ENCODE assay signal across 8 cellular contexts in the genomic region with DNA sequence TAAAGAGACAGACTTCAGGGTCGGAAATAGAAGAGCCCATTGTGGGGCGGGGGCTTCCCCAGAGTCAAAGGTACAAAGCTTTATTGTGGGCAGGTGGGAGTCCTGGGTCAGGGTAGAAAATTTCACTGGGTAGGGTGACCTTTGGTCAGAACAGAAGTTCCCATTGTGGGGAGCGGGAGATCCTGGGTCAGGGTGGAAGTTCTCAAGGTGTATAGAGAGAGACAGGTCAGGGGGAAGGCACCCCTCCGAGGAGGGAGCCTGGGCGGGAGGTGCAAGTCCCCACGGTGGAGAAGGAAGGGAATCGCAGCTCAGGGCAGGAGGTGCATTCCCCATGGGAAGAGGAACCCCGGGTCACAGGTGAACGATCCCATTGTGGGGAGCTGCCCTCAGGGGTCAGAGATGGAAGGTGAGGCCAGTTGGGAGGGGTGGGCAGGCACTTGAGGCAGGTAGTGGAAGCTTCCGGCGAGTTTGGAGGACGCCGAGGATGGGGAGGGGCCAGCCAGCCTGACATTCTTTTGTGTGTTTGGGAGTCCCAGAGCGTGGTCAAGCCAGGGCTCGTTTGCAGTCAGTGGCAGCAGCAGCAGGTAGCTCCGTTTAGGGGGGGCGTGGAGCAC. TPM values are rescaled to one million over a fixed set of nuclear protein-coding genes. Genes with fewer than 3 reads are reported as not detected.
DNase-seq lines count a peak whose midpoint lies in the region; ATAC-seq, FAIRE-seq and TF ChIP-seq lines count a peak whose summit lies in the region.

No MANE protein-coding gene starts in this region.

- H3K27ac ChIP-seq in A549 (peak overlapping the region; percentile 93 to 98), right lobe of liver (peak overlapping the region in 2 of 3 donors; percentile 38 to 65), thymus (ENCODE audit: low read depth) (peak overlapping the region; percentile 82)

- TF ChIP-seq POLR2A in A549 (IDR thresholded peaks at IDR 0.05; ENCODE audit: low read length) (no peak), GM12892 (IDR thresholded peaks at IDR 0.05; ENCODE audit: low read depth, low read length) (no peak; the same call in 1 of the 2 replicates), right lobe of liver (IDR thresholded peaks at IDR 0.05) (no peak)

- peaks cover 40% of the 10 kb centered on the region for H3K4me1 ChIP-seq in A549
- H3K4me1 ChIP-seq in right lobe of liver, result peaks cover 0 to 4% (median 0%) of the 10 kb centered on the region in 4 donors
- H3K4me1 ChIP-seq in thymus (ENCODE audit: control insufficient read depth, insufficient read depth, low read length), result peaks cover 13% of the 10 kb centered on the region

- CTCF ChIA-PET in A549 (lab: Yijun Ruan, JAX), result interaction anchor here (0.6 to 2.3 kb wide), 7 partner anchors 13 to 125 kb away, joined by 3 to 8 read pairs (median 5); a partner anchor contains a TSS

- TF ChIP-seq RAD21 in A549 (conservative IDR thresholded peaks at IDR 0.05 in 1 of 2, IDR thresholded peaks at IDR 0.05 in 1 of 2), result no peak

- ATAC-seq in A549 (peak; percentile 41 to 43; a peak in 4 of 6 replicates), right lobe of liver (peak; percentile 1 to 14 (median 4)), HG03571 (IDR thresholded peaks at IDR 0.05; ENCODE audit: unreplicated experiment) (no peak), HG02763 (IDR thresholded peaks at IDR 0.05; ENCODE audit: unreplicated experiment) (no peak)

- TF ChIP-seq CTCF in A549 (IDR thresholded peaks at IDR 0.05) (no peak), right lobe of liver (IDR thresholded peaks at IDR 0.05) (no peak)

- FAIRE-seq in A549 (lab: Jason Lieb, UNC), result no peak
- FAIRE-seq in GM12892 (lab: Jason Lieb, UNC), result peak; percentile 51

- intact Hi-C loops in right lobe of liver (cut with DNase I), result no loop called here

- TF ChIP-seq EP300 in A549 (IDR thresholded peaks at IDR 0.05), result no peak

- no peak for DNase-seq in A549 (ENCODE audit: low read depth in 1 of 2, low spot score in 1 of 2)
- DNase-seq in GM12892 (ENCODE audit: insufficient read length), result peak; percentile 63
- peak; percentile 61 for DNase-seq in RPMI8226
- peak; percentile 36 for DNase-seq in cerebellar cortex (ENCODE audit: low spot score)
- DNase-seq in right lobe of liver, result peak in 2 of 3 donors; percentile 50 to 58

- WGBS in A549 (ENCODE audit: missing lambda C conversion rate), result 0% methylated on average over 9 of the region's 17 CpGs
- WGBS in right lobe of liver (ENCODE audit: insufficient coverage, low coverage, low lambda C conversion rate, missing lambda C conversion rate), result 0% methylated on average over 15 of the region's 17 CpGs
- WGBS in thymus, result 3% methylated on average over 17 of the region's 17 CpGs

- peaks cover 0 to 28% (median 8%) of the 10 kb centered on the region in 4 donors for H3K36me3 ChIP-seq in right lobe of liver
- H3K36me3 ChIP-seq in thymus (ENCODE audit: control insufficient read depth, insufficient read depth), result peaks cover 42% of the 10 kb centered on the region

- peak overlapping the region; percentile 87 for H3K4me3 ChIP-seq in A549
- H3K4me3 ChIP-seq in right lobe of liver, result peak overlapping the region; percentile 64 to 80 (median 65)
- H3K4me3 ChIP-seq in thymus (ENCODE audit: low read length), result peak overlapping the region; percentile 87

- POLR2A ChIA-PET in A549 (lab: Yijun Ruan, JAX), result interaction anchor here (0.9 to 2.5 kb wide), 3 partner anchors 9 to 13 kb away, joined by 4 to 19 read pairs (median 8); a partner anchor contains a TSS

- H3K27me3 ChIP-seq in right lobe of liver, result no peaks in the 10 kb centered on the region
- no peaks in the 10 kb centered on the region for H3K27me3 ChIP-seq in thymus (ENCODE audit: control insufficient read depth, insufficient read depth)

- peak overlapping the region; percentile 97 for H3K4me2 ChIP-seq in A549

- no peaks in the 10 kb centered on the region for H3K9me3 ChIP-seq in A549
- peaks cover 0 to 2% (median 0%) of the 10 kb centered on the region in 4 donors for H3K9me3 ChIP-seq in right lobe of liver
- no peaks in the 10 kb centered on the region for H3K9me3 ChIP-seq in thymus (ENCODE audit: control insufficient read depth)

TF ChIP-seq in A549, 52 proteins besides CTCF, POLR2A, EP300 and RAD21 (continues in another document):
- no peak for TF ChIP-seq MAFK (IDR thresholded peaks at IDR 0.05; ENCODE audit: partially characterized antibody)
- TF ChIP-seq HDAC2 (IDR thresholded peaks at IDR 0.05), result no peak
- TF ChIP-seq, protein P1, sequence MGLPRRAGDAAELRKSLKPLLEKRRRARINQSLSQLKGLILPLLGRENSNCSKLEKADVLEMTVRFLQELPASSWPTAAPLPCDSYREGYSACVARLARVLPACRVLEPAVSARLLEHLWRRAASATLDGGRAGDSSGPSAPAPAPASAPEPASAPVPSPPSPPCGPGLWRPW (IDR thresholded peaks at IDR 0.05), result no peak
- TF ChIP-seq MYC (IDR thresholded peaks at IDR 0.05; ENCODE audit: borderline replicate concordance, low read length), result no peak
- no peak for TF ChIP-seq ZFP36 (IDR thresholded peaks at IDR 0.05; ENCODE audit: borderline replicate concordance, partially characterized antibody)
- TF ChIP-seq, protein P2, sequence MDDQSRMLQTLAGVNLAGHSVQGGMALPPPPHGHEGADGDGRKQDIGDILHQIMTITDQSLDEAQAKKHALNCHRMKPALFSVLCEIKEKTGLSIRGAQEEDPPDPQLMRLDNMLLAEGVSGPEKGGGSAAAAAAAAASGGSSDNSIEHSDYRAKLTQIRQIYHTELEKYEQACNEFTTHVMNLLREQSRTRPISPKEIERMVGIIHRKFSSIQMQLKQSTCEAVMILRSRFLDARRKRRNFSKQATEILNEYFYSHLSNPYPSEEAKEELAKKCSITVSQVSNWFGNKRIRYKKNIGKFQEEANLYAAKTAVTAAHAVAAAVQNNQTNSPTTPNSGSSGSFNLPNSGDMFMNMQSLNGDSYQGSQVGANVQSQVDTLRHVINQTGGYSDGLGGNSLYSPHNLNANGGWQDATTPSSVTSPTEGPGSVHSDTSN (IDR thresholded peaks at IDR 0.05), result no peak
- TF ChIP-seq, protein P3, sequence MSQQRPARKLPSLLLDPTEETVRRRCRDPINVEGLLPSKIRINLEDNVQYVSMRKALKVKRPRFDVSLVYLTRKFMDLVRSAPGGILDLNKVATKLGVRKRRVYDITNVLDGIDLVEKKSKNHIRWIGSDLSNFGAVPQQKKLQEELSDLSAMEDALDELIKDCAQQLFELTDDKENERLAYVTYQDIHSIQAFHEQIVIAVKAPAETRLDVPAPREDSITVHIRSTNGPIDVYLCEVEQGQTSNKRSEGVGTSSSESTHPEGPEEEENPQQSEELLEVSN (IDR thresholded peaks at IDR 0.05; ENCODE audit: borderline replicate concordance, low read depth), result no peak
- no peak for TF ChIP-seq TFCP2L1 (CRISPR knock-in tag; IDR thresholded peaks at IDR 0.05)
- TF ChIP-seq, protein P4, sequence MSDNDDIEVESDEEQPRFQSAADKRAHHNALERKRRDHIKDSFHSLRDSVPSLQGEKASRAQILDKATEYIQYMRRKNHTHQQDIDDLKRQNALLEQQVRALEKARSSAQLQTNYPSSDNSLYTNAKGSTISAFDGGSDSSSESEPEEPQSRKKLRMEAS (IDR thresholded peaks at IDR 0.05), result no peak
- TF ChIP-seq CBX2 (IDR thresholded peaks at IDR 0.05; ENCODE audit: borderline replicate concordance, low read depth), result no peak
- TF ChIP-seq BHLHE40 (IDR thresholded peaks at IDR 0.05; ENCODE audit: low read depth, low read length), result no peak

RNA-seq across cellular contexts. Expression of a gene that starts 0.6 kb away (rescaled TPM):
- polyA plus RNA-seq in A549 (2011; rRNA removed) (17.8 and 26.0 TPM in 2 replicates), A549 (2017; fragmentation: RNase III; extraction: RNeasy Plus Mini Kit Qiagen cat#74134 plus additional on column Dnase treatment) (43.8 to 49.2 TPM (median 46.7 TPM) in 3 replicates), thymus (57.7 TPM)
- 39.3 and 56.7 TPM in 2 replicates for polyA plus RNA-seq in A549 (2012; cell fraction: cytosol; rRNA removed)
- 67.9 and 84.5 TPM in 2 replicates for polyA plus RNA-seq in A549 (2012; cell fraction: nucleus; rRNA removed)
- 17.8 and 25.3 TPM in 2 replicates for polyA minus RNA-seq in A549 (2011; rRNA and poly(A)+ RNA removed)
- 32.1 TPM for polyA plus RNA-seq in GM12892 (2012; ENCODE audit: missing spikeins)
- 10 to 100 TPM; 28.1 to 69.8 (median 32.6) TPM for total RNA-seq in right lobe of liver

RNA-seq across cellular contexts. Expression of a gene that starts 9.0 kb away (rescaled TPM):
- polyA plus RNA-seq in A549 (2011; rRNA removed) (38.9 and 39.9 TPM in 2 replicates), A549 (2017; fragmentation: RNase III; extraction: RNeasy Plus Mini Kit Qiagen cat#74134 plus additional on column Dnase treatment) (45.6 to 48.1 TPM (median 46.9 TPM) in 3 replicates), thymus (22.6 TPM)
- 84.8 and 93.4 TPM in 2 replicates for polyA plus RNA-seq in A549 (2012; cell fraction: cytosol; rRNA removed)
- polyA plus RNA-seq in A549 (2012; cell fraction: nucleus; rRNA removed), result 123 and 128 TPM in 2 replicates
- polyA minus RNA-seq in A549 (2011; rRNA and poly(A)+ RNA removed), result 30.3 and 35.6 TPM in 2 replicates
- 35.2 TPM for polyA plus RNA-seq in GM12892 (2012; ENCODE audit: missing spikeins)
- total RNA-seq in right lobe of liver, result 10 to 100 TPM; 25.9 to 46.9 (median 42.0) TPM

RNA-seq across cellular contexts. Expression of a gene that starts 13.3 kb away (rescaled TPM):
- polyA plus RNA-seq in A549 (2011; rRNA removed), result 34.0 and 41.0 TPM in 2 replicates
- polyA plus RNA-seq in A549 (2012; cell fraction: cytosol; rRNA removed), result 32.4 and 33.3 TPM in 2 replicates
- 14.6 and 24.5 TPM in 2 replicates for polyA plus RNA-seq in A549 (2012; cell fraction: nucleus; rRNA removed)
- polyA plus RNA-seq in A549 (2017; fragmentation: RNase III; extraction: RNeasy Plus Mini Kit Qiagen cat#74134 plus additional on column Dnase treatment), result 25.4 to 29.2 TPM (median 26.3 TPM) in 3 replicates
- 7.8 and 9.3 TPM in 2 replicates for polyA minus RNA-seq in A549 (2011; rRNA and poly(A)+ RNA removed)
- polyA plus RNA-seq in GM12892 (2012; ENCODE audit: missing spikeins), result 64.0 TPM
- 10 to 100 TPM; 22.9 to 34.7 (median 30.6) TPM for total RNA-seq in right lobe of liver
- 89.1 TPM for polyA plus RNA-seq in thymus

RNA-seq across cellular contexts. Expression of a gene that starts 33.7 kb away (rescaled TPM):
- polyA plus RNA-seq in A549 (2011; rRNA removed) (18.0 and 18.9 TPM in 2 replicates), A549 (2017; fragmentation: RNase III; extraction: RNeasy Plus Mini Kit Qiagen cat#74134 plus additional on column Dnase treatment) (9.7 to 11.5 TPM (median 10.9 TPM) in 3 replicates), thymus (41.6 TPM)
- 7.9 and 9.7 TPM in 2 replicates for polyA plus RNA-seq in A549 (2012; cell fraction: cytosol; rRNA removed)
- 8.1 and 9.5 TPM in 2 replicates for polyA plus RNA-seq in A549 (2012; cell fraction: nucleus; rRNA removed)
- 10.6 and 12.6 TPM in 2 replicates for polyA minus RNA-seq in A549 (2011; rRNA and poly(A)+ RNA removed)
- 40.9 TPM for polyA plus RNA-seq in GM12892 (2012; ENCODE audit: missing spikeins)
- total RNA-seq in right lobe of liver, result 100 to 1,000 TPM; 143 to 178 (median 160) TPM

RNA-seq across cellular contexts. Expression of a gene that starts 48.3 kb away (rescaled TPM):
- 16.0 and 18.4 TPM in 2 replicates for polyA plus RNA-seq in A549 (2011; rRNA removed)
- 6.9 and 7.3 TPM in 2 replicates for polyA plus RNA-seq in A549 (2012; cell fraction: cytosol; rRNA removed)
- polyA plus RNA-seq in A549 (2012; cell fraction: nucleus; rRNA removed), result 6.4 and 8.1 TPM in 2 replicates
- polyA plus RNA-seq in A549 (2017; fragmentation: RNase III; extraction: RNeasy Plus Mini Kit Qiagen cat#74134 plus additional on column Dnase treatment), result 16.3 to 18.4 TPM (median 16.4 TPM) in 3 replicates
- polyA minus RNA-seq in A549 (2011; rRNA and poly(A)+ RNA removed), result 12.6 and 13.9 TPM in 2 replicates
- 21.8 TPM for polyA plus RNA-seq in GM12892 (2012; ENCODE audit: missing spikeins)
- total RNA-seq in right lobe of liver, result 10 to 100 TPM; 21.1 to 42.2 (median 36.1) TPM
- 16.5 TPM for polyA plus RNA-seq in thymus

Comparison
In these comparisons a context has a peak if more than half of its experiments do, and no peak if none do; other contexts are left out.
1. ATAC-seq: peak in A549 (2 of 2) and right lobe of liver (4 of 4); none in HG03571 (single experiment) and HG02763 (single experiment).
2. DNase-seq: peak in GM12892 (single experiment), RPMI8226 (single experiment), cerebellar cortex (single experiment) and right lobe of liver (2 of 3); none in A549 (0 of 2).
3. Peak in every context shown above with its lines, with median percentiles within 50 percentile points of each other: H3K27ac ChIP-seq and H3K4me3 ChIP-seq.